ENCODE assay signal across 16 cellular contexts in genomic region chr7:157292770-157293412, GRCh38. TPM values are rescaled to one million over a fixed set of nuclear protein-coding genes. Genes with fewer than 3 reads are reported as not detected.
DNase-seq lines count a peak whose midpoint lies in the region; ATAC-seq and TF ChIP-seq lines count a peak whose summit lies in the region.
"Had no signal": no experiment of that assay in that cellular context is flagged by ENCODE, and none has a peak within 500 bp of the region (broad histone marks: within the 10 kb centered on the region; RNA-seq: fewer than 3 reads in every experiment).

No MANE protein-coding gene starts in this region.

- no peaks in the 10 kb centered on the region for H3K27me3 Mint-ChIP-seq in T-helper 2 cell treated with Interferon-gamma antibody and Interleukin-4, amounts not matched to agents 5 μg/mL and 100 μg/mL, for 36 hours (ENCODE audit: low read depth)
- H3K27me3 Mint-ChIP-seq in stimulated activated naive B cell treated with anti-CD40 and anti-IgM and Interleukin-4, amounts not matched to agents 10 μg/mL and 1 μg/mL and 100 μg/mL, for 72 hours, result peaks cover 0 to 4% of the 10 kb centered on the region in 2 donors
- H3K27me3 Mint-ChIP-seq: activated CD8-positive, alpha-beta T cell treated with anti-CD3 and anti-CD28 coated beads for 36 hours had no signal

- H3K4me1 ChIP-seq in Panc1 (ENCODE audit: control insufficient read depth, insufficient read depth, low read length) (peaks cover 21% of the 10 kb centered on the region), prostate gland (replicated peaks) (no peaks in the 10 kb centered on the region), adrenal gland (replicated peaks in 1 of 2) (no peaks in the 10 kb centered on the region)
- H3K4me1 ChIP-seq: HAP-1 had no signal

- H3K27ac Mint-ChIP-seq in T-helper 2 cell treated with Interferon-gamma antibody and Interleukin-4, amounts not matched to agents 5 μg/mL and 100 μg/mL, for 36 hours, result no peak overlapping the region
- H3K27ac Mint-ChIP-seq in stimulated activated naive B cell treated with anti-CD40 and anti-IgM and Interleukin-4, amounts not matched to agents 10 μg/mL and 1 μg/mL and 100 μg/mL, for 72 hours, result no peak overlapping the region
- H3K27ac Mint-ChIP-seq: activated CD8-positive, alpha-beta T cell treated with anti-CD3 and anti-CD28 coated beads for 36 hours; naive thymus-derived CD8-positive, alpha-beta T cell had no signal

- no peaks in the 10 kb centered on the region for H3K36me3 Mint-ChIP-seq in T-helper 2 cell treated with Interferon-gamma antibody and Interleukin-4, amounts not matched to agents 5 μg/mL and 100 μg/mL, for 36 hours (ENCODE audit: low read depth)
- no peaks in the 10 kb centered on the region for H3K36me3 Mint-ChIP-seq in stimulated activated naive B cell treated with anti-CD40 and anti-IgM and Interleukin-4, amounts not matched to agents 10 μg/mL and 1 μg/mL and 100 μg/mL, for 72 hours
- H3K36me3 Mint-ChIP-seq: naive thymus-derived CD8-positive, alpha-beta T cell had no signal

- DNase-seq in H7 (peak; percentile 77), Panc1 (ENCODE audit: low read depth, low spot score) (no peak), prostate gland (ENCODE audit: low spot score) (no peak), adrenal gland (no peak), DMS153 (lab: John Stamatoyannopoulos, UW) (no peak)
- DNase-seq in T-helper 2 cell treated with Interferon-gamma antibody and Interleukin-4, amounts not matched to agents 5 μg/mL and 100 μg/mL, for 36 hours (ENCODE audit: low spot score), result no peak
- no peak for DNase-seq in stimulated activated naive B cell treated with anti-CD40 and anti-IgM and Interleukin-4, amounts not matched to agents 10 μg/mL and 1 μg/mL and 100 μg/mL, for 72 hours
- DNase-seq: activated CD8-positive, alpha-beta T cell treated with anti-CD3 and anti-CD28 coated beads for 36 hours; naive thymus-derived CD8-positive, alpha-beta T cell; NCI-H2029; NCI-H524; stimulated activated CD4-positive, alpha-beta T cell treated with anti-CD3 and anti-CD28 coated beads, Interleukin-15, amount 100 ng/mL, for 24 hours had no signal

- TF ChIP-seq CTCF in Panc1 (IDR thresholded peaks at IDR 0.05) (no peak), prostate gland (IDR thresholded peaks at IDR 0.05) (no peak), adrenal gland (IDR thresholded peaks at IDR 0.05) (no peak)

- no peak overlapping the region for H3K4me3 Mint-ChIP-seq in T-helper 2 cell treated with Interferon-gamma antibody and Interleukin-4, amounts not matched to agents 5 μg/mL and 100 μg/mL, for 36 hours
- no peak overlapping the region for H3K4me3 Mint-ChIP-seq in stimulated activated naive B cell treated with anti-CD40 and anti-IgM and Interleukin-4, amounts not matched to agents 10 μg/mL and 1 μg/mL and 100 μg/mL, for 72 hours
- H3K4me3 Mint-ChIP-seq: activated CD8-positive, alpha-beta T cell treated with anti-CD3 and anti-CD28 coated beads for 36 hours; naive thymus-derived CD8-positive, alpha-beta T cell had no signal

- BruUV-seq in Panc1 (replicated peaks; lab: Mats Ljungman, UMichigan), result no TSS peak

- ATAC-seq in Panc1, result peak; percentile 23; the same call in 1 of the 2 replicates
- peak; percentile 84 for ATAC-seq in esophagus mucosa
- no peak for ATAC-seq in stimulated activated naive B cell treated with anti-CD40 and anti-IgM and Interleukin-4, amounts not matched to agents 10 μg/mL and 1 μg/mL and 100 μg/mL, for 72 hours (replicated peaks)
- ATAC-seq: activated CD8-positive, alpha-beta T cell treated with anti-CD3 and anti-CD28 coated beads for 36 hours; naive thymus-derived CD8-positive, alpha-beta T cell had no signal

- H3K4me3 ChIP-seq in H7 (ENCODE audit: insufficient read depth, low read depth, low read length) (no peak overlapping the region), Panc1 (ENCODE audit: low read depth in 2 of 2, low read length in 2 of 2) (no peak overlapping the region), prostate gland (no peak overlapping the region), adrenal gland (no peak overlapping the region)
- H3K4me3 ChIP-seq: cardiac muscle cell, HAP-1 had no signal

- no peaks in the 10 kb centered on the region for H3K4me1 Mint-ChIP-seq in T-helper 2 cell treated with Interferon-gamma antibody and Interleukin-4, amounts not matched to agents 5 μg/mL and 100 μg/mL, for 36 hours (ENCODE audit: low read depth)
- peaks cover 0 to 7% of the 10 kb centered on the region in 2 donors for H3K4me1 Mint-ChIP-seq in stimulated activated naive B cell treated with anti-CD40 and anti-IgM and Interleukin-4, amounts not matched to agents 10 μg/mL and 1 μg/mL and 100 μg/mL, for 72 hours

- H3K27ac ChIP-seq in Panc1 (ENCODE audit: low read length) (peak overlapping the region; percentile 59), prostate gland (no peak overlapping the region), adrenal gland (no peak overlapping the region)
- H3K27ac ChIP-seq: cardiac muscle cell, VCaP had no signal

- H3K36me3 ChIP-seq in H7 (replicated peaks; ENCODE audit: control insufficient read depth, insufficient read depth, low read length) (no peaks in the 10 kb centered on the region), Panc1 (ENCODE audit: control insufficient read depth, insufficient read depth, low read length) (no peaks in the 10 kb centered on the region), prostate gland (no peaks in the 10 kb centered on the region), adrenal gland (replicated peaks in 1 of 2) (no peaks in the 10 kb centered on the region)
- H3K36me3 ChIP-seq: cardiac muscle cell, HAP-1 had no signal

- in situ Hi-C loops in Panc1 (cut with HindIII; ENCODE audit: low pct_unique_long_range_greater_than_20kb, low sequenced_read_pairs), result no loop called here

- H3K9me3 Mint-ChIP-seq in T-helper 2 cell treated with Interferon-gamma antibody and Interleukin-4, amounts not matched to agents 5 μg/mL and 100 μg/mL, for 36 hours, result no peaks in the 10 kb centered on the region
- no peaks in the 10 kb centered on the region for H3K9me3 Mint-ChIP-seq in stimulated activated naive B cell treated with anti-CD40 and anti-IgM and Interleukin-4, amounts not matched to agents 10 μg/mL and 1 μg/mL and 100 μg/mL, for 72 hours
- H3K9me3 Mint-ChIP-seq: activated CD8-positive, alpha-beta T cell treated with anti-CD3 and anti-CD28 coated beads for 36 hours; naive thymus-derived CD8-positive, alpha-beta T cell had no signal

- intact Hi-C loops in Panc1 (cut with micrococcal nuclease; ENCODE audit: unreplicated experiment), result no loop called here
- intact Hi-C loops in prostate gland (cut with DNase I), result no loop called here
- intact Hi-C loops in adrenal gland (cut with DNase I), result no loop called here

- CTCF ChIA-PET in Panc1 (lab: Charles Lee), result no interaction called here

- WGBS in prostate gland, result 45% methylated on average over 32 of the region's 32 CpGs
- WGBS in adrenal gland, 4 donors, result 76 to 80% (median 78%) methylated on average over 1 to 32 of the region's 32 CpGs

- H3K27me3 ChIP-seq in H7 (ENCODE audit: control insufficient read depth, insufficient read depth, low read length), result no peaks in the 10 kb centered on the region
- no peaks in the 10 kb centered on the region for H3K27me3 ChIP-seq in Panc1 (ENCODE audit: control insufficient read depth, insufficient read depth, low read length)
- no peaks in the 10 kb centered on the region for H3K27me3 ChIP-seq in prostate gland (replicated peaks; ENCODE audit: insufficient read depth)
- peaks cover 4% of the 10 kb centered on the region for H3K27me3 ChIP-seq in adrenal gland
- H3K27me3 ChIP-seq: cardiac muscle cell had no signal

- POLR2A ChIA-PET in Panc1 (lab: Charles Lee), result no interaction called here

- H3K9me3 ChIP-seq in Panc1 (ENCODE audit: control insufficient read depth, insufficient read depth, low read depth, low read length), result peaks cover 5% of the 10 kb centered on the region; the same call in 1 of the 2 replicates
- no peaks in the 10 kb centered on the region for H3K9me3 ChIP-seq in prostate gland
- no peaks in the 10 kb centered on the region for H3K9me3 ChIP-seq in adrenal gland (replicated peaks in 1 of 3)
- H3K9me3 ChIP-seq: HAP-1 had no signal

- TF ChIP-seq POLR2A in prostate gland (IDR thresholded peaks at IDR 0.05) (peak; percentile 23), adrenal gland (IDR thresholded peaks at IDR 0.05) (no peak)

RNA-seq across cellular contexts. Expression of gene DNAJB6, which starts 43.9 kb away (rescaled TPM):
- 206 and 230 TPM in 2 replicates for total RNA-seq in H7 (2014; rRNA removed; shearing (Covaris generic))
- total RNA-seq in Panc1 (2021; ENCODE audit: unreplicated experiment) (201 TPM), esophagus mucosa (145 TPM), prostate gland (100 to 1,000 TPM in 1 of 2 donors, 10 to 100 TPM in 1; 68.3 to 199 TPM), adrenal gland (100 to 1,000 TPM in 1 of 8 donors, 10 to 100 TPM in 7; 38.4 to 120 (median 79.8) TPM)
- polyA plus RNA-seq in Panc1 (2012; ENCODE audit: insufficient read length), result 278 TPM
- polyA plus RNA-seq in adrenal gland, result 100 to 1,000 TPM in 1 of 3 donors, 10 to 100 TPM in 2; 58.9 to 195 (median 75.7) TPM

Comparison
In these comparisons a context has a peak if more than half of its experiments do, and no peak if none do; other contexts are left out.
1. ATAC-seq: peak in Panc1 (single experiment) and esophagus mucosa (single experiment); none in stimulated activated naive B cell treated with anti-CD40 and anti-IgM and Interleukin-4, amounts not matched to agents 10 μg/mL and 1 μg/mL and 100 μg/mL, for 72 hours (0 of 2).